In the genomic region with DNA sequence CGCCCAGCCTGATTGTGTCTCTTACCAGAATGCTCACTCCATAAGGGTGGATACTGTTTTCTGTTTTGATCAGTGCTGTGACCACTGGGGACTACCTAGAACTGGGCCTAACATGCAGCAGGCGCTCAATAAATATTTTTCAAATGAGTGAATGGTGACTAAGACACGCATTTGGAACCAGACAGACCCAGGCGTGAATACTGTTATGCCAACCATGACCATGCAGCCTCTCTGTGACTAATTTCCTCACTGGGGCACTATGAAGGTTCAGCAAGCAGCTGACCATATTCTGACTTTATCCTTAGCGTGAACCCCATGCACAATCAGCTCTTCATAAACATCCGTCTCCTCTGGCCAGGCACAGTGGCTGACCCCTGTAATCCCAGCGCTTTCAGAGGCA, we compare ENCODE assay signal across 10 cellular contexts. TPM values are rescaled to one million over a fixed set of nuclear protein-coding genes. Genes with fewer than 3 reads are reported as not detected.
A peak's percentile ranks its signal among the peaks of the same experiment; 100 is the strongest.
DNase-seq lines count a peak whose midpoint lies in the region; ATAC-seq and TF ChIP-seq lines count a peak whose summit lies in the region.
"Had no signal": no experiment of that assay in that cellular context is flagged by ENCODE, and none has a peak within 500 bp of the region (broad histone marks: within the 10 kb centered on the region; RNA-seq: fewer than 3 reads in every experiment).

No MANE protein-coding gene starts in this region.

- no peak overlapping the region for H3K4me2 ChIP-seq in mesendoderm (ENCODE audit: low read length)

- H3K4ac ChIP-seq in mesendoderm (ENCODE audit: low read depth, low read length) = no peak overlapping the region

- peak; percentile 96 for DNase-seq in Caki2 (ENCODE audit: low read depth)
- peak; percentile 95 for DNase-seq in RKO (ENCODE audit: low spot score)
- peak; percentile 94 for DNase-seq in epithelial cell of proximal tubule (ENCODE audit: low read depth)
- DNase-seq in pulmonary artery endothelial cell (ENCODE audit: low read depth, low spot score) = peak; percentile 96
- DNase-seq in Right ventricle myocardium superior = no peak
- no peak for DNase-seq in H7
- no peak for DNase-seq in mesendoderm
- DNase-seq: effector CD8-positive, alpha-beta T cell; NCI-H82 had no signal

- intact Hi-C loops in Right ventricle myocardium superior (cut with DNase I) = no loop called here

- H3K27me3 ChIP-seq in H7 (ENCODE audit: control insufficient read depth, insufficient read depth, low read length) (no peaks in the 10 kb centered on the region), mesendoderm (ENCODE audit: insufficient read depth, low read length, poor library complexity) (no peaks in the 10 kb centered on the region)

- TF ChIP-seq CTCF in epithelial cell of proximal tubule (conservative IDR thresholded peaks at IDR 0.05; ENCODE audit: low read depth, low read length) = no peak

- H4K8ac ChIP-seq in mesendoderm (ENCODE audit: low read depth, low read length) = no peak overlapping the region

- no peak overlapping the region for H2BK5ac ChIP-seq in mesendoderm (ENCODE audit: low read length)

- no peak for ATAC-seq in Right ventricle myocardium superior (ENCODE audit: poor library complexity)
- no peak for ATAC-seq in HG02852 (IDR thresholded peaks at IDR 0.05; ENCODE audit: unreplicated experiment)

- H2BK120ac ChIP-seq in mesendoderm (ENCODE audit: low read depth, low read length) = no peak overlapping the region

- H3K56ac ChIP-seq in mesendoderm (ENCODE audit: low read length) = no peak overlapping the region

- no peak overlapping the region for H3K23ac ChIP-seq in mesendoderm (ENCODE audit: low read length)

- H3K4me3 ChIP-seq in epithelial cell of proximal tubule (ENCODE audit: low read depth, low read length) (no peak overlapping the region), H7 (ENCODE audit: insufficient read depth, low read depth, low read length) (no peak overlapping the region), mesendoderm (ENCODE audit: low read length) (no peak overlapping the region)

- H2BK15ac ChIP-seq in mesendoderm (replicated peaks; ENCODE audit: low read depth) = no peak overlapping the region

- WGBS in mesendoderm (ENCODE audit: extremely low coverage, insufficient coverage, low lambda C conversion rate) = no CpG with 5 or more reads among the region's 7 CpGs

- no peak overlapping the region for H3K9ac ChIP-seq in mesendoderm (ENCODE audit: low read length)

- no peak overlapping the region for H3K18ac ChIP-seq in mesendoderm (ENCODE audit: low read length)

- no peak overlapping the region for H3K27ac ChIP-seq in mesendoderm (ENCODE audit: low read depth, low read length)

- H3K79me1 ChIP-seq in mesendoderm (ENCODE audit: low read length) = no peaks in the 10 kb centered on the region

- H4K5ac ChIP-seq in mesendoderm (ENCODE audit: low read length) = no peak overlapping the region

- H3K36me3 ChIP-seq in H7 (replicated peaks; ENCODE audit: control insufficient read depth, insufficient read depth, low read length) (peaks cover 6% of the 10 kb centered on the region), mesendoderm (ENCODE audit: control insufficient read depth, insufficient read depth, low read length) (peaks cover 7% of the 10 kb centered on the region)

- no peak overlapping the region for H2AK5ac ChIP-seq in mesendoderm (ENCODE audit: low read length)

- in situ Hi-C loops in Caki2 (cut with HindIII; ENCODE audit: low pct_unique_long_range_greater_than_20kb, low sequenced_read_pairs) = no loop called here

- H3K4me1 ChIP-seq in mesendoderm (ENCODE audit: control insufficient read depth, low read depth, low read length) = no peaks in the 10 kb centered on the region

- no peaks in the 10 kb centered on the region for H3K79me2 ChIP-seq in mesendoderm (ENCODE audit: control insufficient read depth, insufficient read depth, low read length)

RNA-seq across cellular contexts. Expression of a gene that starts 13.0 kb away (rescaled TPM):
- total RNA-seq in Caki2 (2014; rRNA removed; shearing (Covaris generic); ENCODE audit: low replicate concordance) = 159 and 194 TPM in 2 replicates
- total RNA-seq in epithelial cell of proximal tubule (33.0 and 76.1 TPM in 2 replicates), pulmonary artery endothelial cell (108 and 116 TPM in 2 replicates), Right ventricle myocardium superior (6.7 TPM)
- 66.8 and 67.0 TPM in 2 replicates for total RNA-seq in H7 (2014; rRNA removed; shearing (Covaris generic))
- polyA plus RNA-seq in mesendoderm (2013, experiment 1 of 2) = 14.8 TPM
- 14.2 TPM for polyA plus RNA-seq in mesendoderm (2013, experiment 2 of 2)

RNA-seq across cellular contexts. Expression of a gene that starts 28.8 kb away (rescaled TPM):
- total RNA-seq in Caki2 (2014; rRNA removed; shearing (Covaris generic); ENCODE audit: low replicate concordance) = 49.3 and 71.1 TPM in 2 replicates
- total RNA-seq in epithelial cell of proximal tubule (78.3 and 94.0 TPM in 2 replicates), pulmonary artery endothelial cell (52.2 and 62.8 TPM in 2 replicates), Right ventricle myocardium superior (383 TPM)
- total RNA-seq in H7 (2014; rRNA removed; shearing (Covaris generic)) = 32.3 and 41.8 TPM in 2 replicates
- polyA plus RNA-seq in mesendoderm (2013, experiment 1 of 2) = 35.4 TPM
- polyA plus RNA-seq in mesendoderm (2013, experiment 2 of 2) = 33.2 TPM

Comparison
In these comparisons a context has a peak if more than half of its experiments do, and no peak if none do; other contexts are left out.
1. DNase-seq: peak in Caki2 (single experiment), RKO (single experiment), epithelial cell of proximal tubule (single experiment) and pulmonary artery endothelial cell (single experiment); none in Right ventricle myocardium superior (single experiment), H7 (single experiment) and mesendoderm (single experiment).